Comparison of ENCODE assay signal across 17 cellular contexts in the genomic region with DNA sequence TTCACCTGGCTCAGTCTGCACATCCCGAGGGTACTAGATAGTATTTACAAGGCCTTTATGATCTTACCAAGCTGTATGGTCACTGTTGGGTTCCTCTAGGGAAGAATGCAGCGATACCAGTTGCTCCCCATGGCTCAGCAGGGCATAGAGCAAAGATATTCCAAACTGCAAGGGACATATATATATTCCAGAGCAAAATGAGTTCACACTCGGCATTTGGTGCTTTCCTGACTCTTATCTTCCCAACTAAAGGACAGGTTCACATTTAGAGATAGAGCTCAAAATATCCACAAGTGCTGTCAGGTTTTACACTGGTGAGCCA. TPM values are rescaled to one million over a fixed set of nuclear protein-coding genes. Genes with fewer than 3 reads are reported as not detected.
A peak's percentile ranks its signal among the peaks of the same experiment; 100 is the strongest.
DNase-seq lines count a peak whose midpoint lies in the region; ATAC-seq and TF ChIP-seq lines count a peak whose summit lies in the region.
"Had no signal": no experiment of that assay in that cellular context is flagged by ENCODE, and none has a peak within 500 bp of the region (broad histone marks: within the 10 kb centered on the region; RNA-seq: fewer than 3 reads in every experiment).

No MANE protein-coding gene starts in this region.

- peaks cover 72% of the 10 kb centered on the region for H3K4me1 Mint-ChIP-seq in activated CD4-positive, alpha-beta T cell treated with anti-CD3 and anti-CD28 coated beads, Interleukin-2, amount 10 ng/mL, durations not matched to agents 24 days and 14 days
- H3K4me1 Mint-ChIP-seq in activated T-helper 2 cell treated with anti-CD3 and anti-CD28 coated beads, Interferon-gamma antibody, Interleukin-2, Interleukin-4, amounts not matched to agents 10 μg/mL and 5 μg/mL and 100 μg/mL, durations not matched to agents 14 hours and 24 hours and 36 hours (ENCODE audit: low read depth), result peaks cover 58% of the 10 kb centered on the region
- H3K4me1 Mint-ChIP-seq in neural progenitor cell, result peaks cover 6% of the 10 kb centered on the region

- H3K27me3 ChIP-seq in KMS-11 (ENCODE audit: insufficient read depth, low read depth) (no peaks in the 10 kb centered on the region), neural progenitor cell (no peaks in the 10 kb centered on the region), vagina (no peaks in the 10 kb centered on the region)

- H2AFZ ChIP-seq in KMS-11 (ENCODE audit: low read depth) (no peak overlapping the region), neural progenitor cell (replicated peaks) (peak overlapping the region; percentile 79)

- peak; percentile 71 for DNase-seq in activated CD4-positive, alpha-beta T cell treated with anti-CD3 and anti-CD28 coated beads, Interleukin-2, amount 10 ng/mL, durations not matched to agents 24 days and 14 days
- no peak for DNase-seq in activated CD4-positive, alpha-beta T cell treated with anti-CD3 and anti-CD28 coated beads for 48 hours
- no peak for DNase-seq in activated T-helper 2 cell treated with anti-CD3 and anti-CD28 coated beads, Interferon-gamma antibody, Interleukin-2, Interleukin-4, amounts not matched to agents 10 μg/mL and 5 μg/mL and 100 μg/mL, durations not matched to agents 14 hours and 24 hours and 36 hours (ENCODE audit: low spot score)
- no peak for DNase-seq in neural progenitor cell (ENCODE audit: low spot score)
- no peak for DNase-seq in vagina (ENCODE audit: extremely low spot score in 2 of 2)
- DNase-seq in substantia nigra (lab: John Stamatoyannopoulos, UW), result no peak
- DNase-seq: COR-L47; GDM1; hippocampal formation; left colon; NCI-H1048; SJCRH30; stimulated activated CD4-positive, alpha-beta T cell treated with anti-CD3 and anti-CD28 coated beads, Interleukin-1b, Interleukin-23, amount 100 ng/mL, for 48 hours; stimulated activated CD8-positive, alpha-beta memory T cell treated with anti-CD3 and anti-CD28 coated beads, Interleukin-4, amount 100 ng/mL, for 48 hours had no signal

- peak overlapping the region; percentile 11; the same call in 1 of the 2 replicates for H3K4me2 ChIP-seq in KMS-11
- no peak overlapping the region for H3K4me2 ChIP-seq in neural progenitor cell
- H3K4me2 ChIP-seq: A549 had no signal

- ATAC-seq in HG02642 (IDR thresholded peaks at IDR 0.05; ENCODE audit: poor library complexity, unreplicated experiment), result no peak
- ATAC-seq: A549, left colon had no signal

- H3K9me3 Mint-ChIP-seq in activated CD4-positive, alpha-beta T cell treated with anti-CD3 and anti-CD28 coated beads, Interleukin-2, amount 10 ng/mL, durations not matched to agents 24 days and 14 days, result no peaks in the 10 kb centered on the region
- H3K9me3 Mint-ChIP-seq in activated T-helper 2 cell treated with anti-CD3 and anti-CD28 coated beads, Interferon-gamma antibody, Interleukin-2, Interleukin-4, amounts not matched to agents 10 μg/mL and 5 μg/mL and 100 μg/mL, durations not matched to agents 14 hours and 24 hours and 36 hours, result no peaks in the 10 kb centered on the region
- no peaks in the 10 kb centered on the region for H3K9me3 Mint-ChIP-seq in neural progenitor cell

- H3K36me3 Mint-ChIP-seq in activated CD4-positive, alpha-beta T cell treated with anti-CD3 and anti-CD28 coated beads, Interleukin-2, amount 10 ng/mL, durations not matched to agents 24 days and 14 days (ENCODE audit: low read depth), result peaks cover 5% of the 10 kb centered on the region
- no peaks in the 10 kb centered on the region for H3K36me3 Mint-ChIP-seq in activated T-helper 2 cell treated with anti-CD3 and anti-CD28 coated beads, Interferon-gamma antibody, Interleukin-2, Interleukin-4, amounts not matched to agents 10 μg/mL and 5 μg/mL and 100 μg/mL, durations not matched to agents 14 hours and 24 hours and 36 hours (ENCODE audit: low read depth)
- H3K36me3 Mint-ChIP-seq in neural progenitor cell, result no peaks in the 10 kb centered on the region

- H3K9me3 ChIP-seq in neural progenitor cell (ENCODE audit: low read depth) (no peaks in the 10 kb centered on the region), vagina (no peaks in the 10 kb centered on the region)
- H3K9me3 ChIP-seq: A549, SJCRH30 had no signal

- no peaks in the 10 kb centered on the region for H3K27me3 Mint-ChIP-seq in activated CD4-positive, alpha-beta T cell treated with anti-CD3 and anti-CD28 coated beads, Interleukin-2, amount 10 ng/mL, durations not matched to agents 24 days and 14 days
- H3K27me3 Mint-ChIP-seq in activated T-helper 2 cell treated with anti-CD3 and anti-CD28 coated beads, Interferon-gamma antibody, Interleukin-2, Interleukin-4, amounts not matched to agents 10 μg/mL and 5 μg/mL and 100 μg/mL, durations not matched to agents 14 hours and 24 hours and 36 hours (ENCODE audit: low read depth), result no peaks in the 10 kb centered on the region
- H3K27me3 Mint-ChIP-seq in neural progenitor cell (ENCODE audit: insufficient read depth, low read depth), result no peaks in the 10 kb centered on the region

- H3K36me3 ChIP-seq in KMS-11 (ENCODE audit: insufficient read depth) (no peaks in the 10 kb centered on the region), neural progenitor cell (no peaks in the 10 kb centered on the region), vagina (no peaks in the 10 kb centered on the region)
- H3K36me3 ChIP-seq: SJCRH30 had no signal

- intact Hi-C loops in activated CD4-positive, alpha-beta T cell treated with anti-CD3 and anti-CD28 coated beads, Interleukin-2, amount 10 ng/mL, durations not matched to agents 24 days and 14 days (cut with micrococcal nuclease), result no loop called here
- intact Hi-C loops in activated T-helper 2 cell treated with anti-CD3 and anti-CD28 coated beads, Interferon-gamma antibody, Interleukin-2, Interleukin-4, amounts not matched to agents 10 μg/mL and 5 μg/mL and 100 μg/mL, durations not matched to agents 14 hours and 24 hours and 36 hours (cut with micrococcal nuclease), result loop anchor here (2.0 kb wide), 1 partner anchor 16 kb away; no protein-coding TSS in a partner anchor
- intact Hi-C loops in vagina (cut with DNase I), result no loop called here

- peaks cover 3% of the 10 kb centered on the region; the same call in 1 of the 2 replicates for H3K79me2 ChIP-seq in KMS-11 (ENCODE audit: insufficient read depth, low read depth)
- peaks cover 12% of the 10 kb centered on the region for H3K79me2 ChIP-seq in neural progenitor cell (ENCODE audit: low read depth)

- TF ChIP-seq POLR2A in vagina (IDR thresholded peaks at IDR 0.05), result no peak

- H3K27ac Mint-ChIP-seq in activated CD4-positive, alpha-beta T cell treated with anti-CD3 and anti-CD28 coated beads, Interleukin-2, amount 10 ng/mL, durations not matched to agents 24 days and 14 days, result peak overlapping the region; percentile 92
- H3K27ac Mint-ChIP-seq in activated T-helper 2 cell treated with anti-CD3 and anti-CD28 coated beads, Interferon-gamma antibody, Interleukin-2, Interleukin-4, amounts not matched to agents 10 μg/mL and 5 μg/mL and 100 μg/mL, durations not matched to agents 14 hours and 24 hours and 36 hours, result peak overlapping the region; percentile 93
- H3K27ac Mint-ChIP-seq in neural progenitor cell, result no peak overlapping the region

- H4K20me1 ChIP-seq in KMS-11 (ENCODE audit: insufficient read depth), result no peaks in the 10 kb centered on the region
- no peaks in the 10 kb centered on the region for H4K20me1 ChIP-seq in neural progenitor cell (ENCODE audit: low read depth)

- H3F3A ChIP-seq in neural progenitor cell (ENCODE audit: low read depth), result peaks cover 6% of the 10 kb centered on the region

- H3K4me3 ChIP-seq in KMS-11 (IDR thresholded peaks at IDR 0.05; ENCODE audit: insufficient read depth, low read depth, low read length) (no peak overlapping the region), neural progenitor cell (no peak overlapping the region), vagina (no peak overlapping the region)
- H3K4me3 ChIP-seq: A549, SJCRH30 had no signal

- H3K4me1 ChIP-seq in KMS-11 (ENCODE audit: low read depth, poor library complexity, severe bottlenecking), result peaks cover 37% of the 10 kb centered on the region
- H3K4me1 ChIP-seq in neural progenitor cell, result peaks cover 2% of the 10 kb centered on the region
- H3K4me1 ChIP-seq in vagina, result peaks cover 14% of the 10 kb centered on the region

- H3K9ac ChIP-seq in KMS-11 (no peak overlapping the region), neural progenitor cell (no peak overlapping the region)

- H3K4me3 Mint-ChIP-seq in activated CD4-positive, alpha-beta T cell treated with anti-CD3 and anti-CD28 coated beads, Interleukin-2, amount 10 ng/mL, durations not matched to agents 24 days and 14 days, result peak overlapping the region; percentile 86
- H3K4me3 Mint-ChIP-seq in activated T-helper 2 cell treated with anti-CD3 and anti-CD28 coated beads, Interferon-gamma antibody, Interleukin-2, Interleukin-4, amounts not matched to agents 10 μg/mL and 5 μg/mL and 100 μg/mL, durations not matched to agents 14 hours and 24 hours and 36 hours (ENCODE audit: low read depth), result peak overlapping the region; percentile 72
- no peak overlapping the region for H3K4me3 Mint-ChIP-seq in neural progenitor cell

- TF ChIP-seq CTCF in KMS-11 (conservative IDR thresholded peaks at IDR 0.05; ENCODE audit: low read depth, low read length), result no peak
- TF ChIP-seq CTCF in neural progenitor cell (IDR thresholded peaks at IDR 0.05), result no peak
- no peak for TF ChIP-seq CTCF in vagina (IDR thresholded peaks at IDR 0.05)

- H3K27ac ChIP-seq in KMS-11 (no peak overlapping the region), neural progenitor cell (no peak overlapping the region), vagina (no peak overlapping the region), substantia nigra (ENCODE audit: low read depth, low read length, poor library complexity, severe bottlenecking) (no peak overlapping the region)
- H3K27ac ChIP-seq: A549, SJCRH30 had no signal

RNA-seq across cellular contexts. Expression of gene SPG11, which starts 3.5 kb away (rescaled TPM):
- total RNA-seq in activated CD4-positive, alpha-beta T cell treated with anti-CD3 and anti-CD28 coated beads, Interleukin-2, amount 10 ng/mL, durations not matched to agents 24 days and 14 days, result 67.2 and 68.0 TPM in 2 replicates
- total RNA-seq in activated T-helper 2 cell treated with anti-CD3 and anti-CD28 coated beads, Interferon-gamma antibody, Interleukin-2, Interleukin-4, amounts not matched to agents 10 μg/mL and 5 μg/mL and 100 μg/mL, durations not matched to agents 14 hours and 24 hours and 36 hours, result 71.2 and 75.8 TPM in 2 replicates
- total RNA-seq in neural progenitor cell (ENCODE audit: low replicate concordance) (60.1 and 65.9 TPM in 2 replicates), vagina (98.2 TPM)

RNA-seq across cellular contexts. Expression of gene PATL2, which starts 44.1 kb away (rescaled TPM):
- 10.9 and 13.5 TPM in 2 replicates for total RNA-seq in activated CD4-positive, alpha-beta T cell treated with anti-CD3 and anti-CD28 coated beads, Interleukin-2, amount 10 ng/mL, durations not matched to agents 24 days and 14 days
- total RNA-seq in activated T-helper 2 cell treated with anti-CD3 and anti-CD28 coated beads, Interferon-gamma antibody, Interleukin-2, Interleukin-4, amounts not matched to agents 10 μg/mL and 5 μg/mL and 100 μg/mL, durations not matched to agents 14 hours and 24 hours and 36 hours, result 15.3 and 16.9 TPM in 2 replicates
- total RNA-seq in neural progenitor cell (ENCODE audit: low replicate concordance) (0.68 TPM in 1 of 2 replicates, not detected in the other), vagina (not detected)
- total RNA-seq: SJCRH30 had no signal

RNA-seq across cellular contexts. Expression of gene B2M, which starts 44.3 kb away (rescaled TPM):
- 4,380 and 4,481 TPM in 2 replicates for total RNA-seq in activated CD4-positive, alpha-beta T cell treated with anti-CD3 and anti-CD28 coated beads, Interleukin-2, amount 10 ng/mL, durations not matched to agents 24 days and 14 days
- 4,961 and 5,148 TPM in 2 replicates for total RNA-seq in activated T-helper 2 cell treated with anti-CD3 and anti-CD28 coated beads, Interferon-gamma antibody, Interleukin-2, Interleukin-4, amounts not matched to agents 10 μg/mL and 5 μg/mL and 100 μg/mL, durations not matched to agents 14 hours and 24 hours and 36 hours
- total RNA-seq in neural progenitor cell (ENCODE audit: low replicate concordance) (73.5 and 120 TPM in 2 replicates), vagina (2,630 TPM)

Comparison
In these comparisons a context has a peak if more than half of its experiments do, and no peak if none do; other contexts are left out.
1. RNA of gene B2M, which starts 44.3 kb away (total RNA-seq): 4,961 to 5,148 TPM in activated T-helper 2 cell treated with anti-CD3 and anti-CD28 coated beads, Interferon-gamma antibody, Interleukin-2, Interleukin-4, amounts not matched to agents 10 μg/mL and 5 μg/mL and 100 μg/mL, durations not matched to agents 14 hours and 24 hours and 36 hours, 4,380 to 4,481 TPM in activated CD4-positive, alpha-beta T cell treated with anti-CD3 and anti-CD28 coated beads, Interleukin-2, amount 10 ng/mL, durations not matched to agents 24 days and 14 days and 2,630 TPM in vagina (single experiment); 73.5 to 120 TPM in neural progenitor cell; every median in the first group is over 10 times any median in the second.